ENCODE assay signal across 25 cellular contexts in the genomic region with DNA sequence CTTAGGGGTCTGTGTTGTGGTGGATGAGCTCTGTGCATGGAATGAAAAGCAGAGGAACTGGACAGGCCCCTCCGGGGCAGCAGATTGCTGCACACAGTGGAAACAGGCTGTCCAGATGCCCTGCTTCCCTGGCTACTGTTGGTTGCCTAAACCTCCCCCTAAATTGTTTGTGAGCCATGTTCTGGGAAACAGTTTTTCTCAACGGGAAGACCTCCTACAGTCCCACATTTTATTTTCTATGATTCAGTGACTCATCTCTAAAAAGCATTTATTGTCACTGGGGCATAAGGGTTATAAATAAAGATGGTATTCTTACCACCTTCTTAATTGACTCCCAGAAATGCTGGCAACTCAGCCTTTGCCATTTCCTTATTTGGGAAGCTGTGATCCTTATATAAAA. TPM values are rescaled to one million over a fixed set of nuclear protein-coding genes. Genes with fewer than 3 reads are reported as not detected.
DNase-seq lines count a peak whose midpoint lies in the region; TF ChIP-seq lines count a peak whose summit lies in the region.
"Had no signal": no experiment of that assay in that cellular context is flagged by ENCODE, and none has a peak within 500 bp of the region (broad histone marks: within the 10 kb centered on the region; RNA-seq: fewer than 3 reads in every experiment).

No MANE protein-coding gene starts in this region.

- no peak for DNase-seq in activated CD4-positive, alpha-beta memory T cell treated with anti-CD3 and anti-CD28 coated beads, Interleukin-2, amount 10 ng/mL, durations not matched to agents 7 days and 5 days
- DNase-seq in activated CD4-positive, alpha-beta memory T cell treated with anti-CD3 and anti-CD28 coated beads for 36 hours: no peak
- no peak for DNase-seq in chondrocyte (ENCODE audit: low spot score)
- DNase-seq in stomach: no peak
- DNase-seq in GM19238 (ENCODE audit: insufficient read length, low spot score): no peak
- no peak for DNase-seq in activated T-cell treated with anti-CD3 and anti-CD28 coated beads for 4 hours
- DNase-seq in foreskin fibroblast: no peak
- DNase-seq: 8988T; activated CD4-positive, alpha-beta T cell treated with anti-CD3 and anti-CD28 coated beads for 4 hours; BE2C; DMS53; effector memory CD8-positive, alpha-beta T cell; GF-D8; GM23248; kidney; NCI-H1092 treated with DMSO at 0.1 percent for 48 hours; NCI-H2081 treated with DMSO at 0.1 percent for 48 hours; NCI-H82; SIG-M5; T-helper 1 cell had no signal

- H3K27me3 Mint-ChIP-seq in activated CD4-positive, alpha-beta memory T cell treated with anti-CD3 and anti-CD28 coated beads, Interleukin-2, amount 10 ng/mL, durations not matched to agents 7 days and 5 days: no peaks in the 10 kb centered on the region
- no peaks in the 10 kb centered on the region for H3K27me3 Mint-ChIP-seq in activated CD4-positive, alpha-beta memory T cell treated with anti-CD3 and anti-CD28 coated beads for 36 hours
- H3K27me3 Mint-ChIP-seq in chondrocyte (ENCODE audit: low read depth): no peaks in the 10 kb centered on the region
- H3K27me3 Mint-ChIP-seq: effector memory CD8-positive, alpha-beta T cell; IgD-negative memory B cell had no signal

- peaks cover 52% of the 10 kb centered on the region for H3K4me1 Mint-ChIP-seq in activated CD4-positive, alpha-beta memory T cell treated with anti-CD3 and anti-CD28 coated beads, Interleukin-2, amount 10 ng/mL, durations not matched to agents 7 days and 5 days
- H3K4me1 Mint-ChIP-seq in activated CD4-positive, alpha-beta memory T cell treated with anti-CD3 and anti-CD28 coated beads for 36 hours (ENCODE audit: low read depth): peaks cover 18% of the 10 kb centered on the region
- peaks cover 17% of the 10 kb centered on the region for H3K4me1 Mint-ChIP-seq in chondrocyte (ENCODE audit: low read depth)
- H3K4me1 Mint-ChIP-seq: neural progenitor cell had no signal

- H3K4me3 Mint-ChIP-seq in activated CD4-positive, alpha-beta memory T cell treated with anti-CD3 and anti-CD28 coated beads, Interleukin-2, amount 10 ng/mL, durations not matched to agents 7 days and 5 days: no peak overlapping the region
- no peak overlapping the region for H3K4me3 Mint-ChIP-seq in activated CD4-positive, alpha-beta memory T cell treated with anti-CD3 and anti-CD28 coated beads for 36 hours
- no peak overlapping the region for H3K4me3 Mint-ChIP-seq in chondrocyte (ENCODE audit: unreplicated experiment)
- H3K4me3 Mint-ChIP-seq: IgD-negative memory B cell, neural progenitor cell had no signal

- POLR2A ChIA-PET in activated CD4-positive, alpha-beta memory T cell treated with anti-CD3 and anti-CD28 coated beads, Interleukin-2, amount 10 ng/mL, durations not matched to agents 7 days and 5 days (lab: Charles Lee): interaction anchor here (1.2 to 7.4 kb wide), 6 partner anchors 8 to 147 kb away, joined by 3 to 83 read pairs (median 72); partner anchors contain the start of genes IMP3, PTPN9, SIN3A and SNUPN
- POLR2A ChIA-PET in activated CD4-positive, alpha-beta memory T cell treated with anti-CD3 and anti-CD28 coated beads for 36 hours (lab: Charles Lee): no interaction called here

- no peak overlapping the region for H3K4me3 ChIP-seq in mesodermal cell (ENCODE audit: extremely low read depth, insufficient read depth, low read length, poor library complexity, severe bottlenecking)
- no peak overlapping the region for H3K4me3 ChIP-seq in stomach
- no peak overlapping the region for H3K4me3 ChIP-seq in foreskin fibroblast (ENCODE audit: low read depth in 1 of 2, low read length in 2 of 2)
- H3K4me3 ChIP-seq: esophagus muscularis mucosa, GM23248, lung, neural progenitor cell had no signal

- WGBS in mesodermal cell (ENCODE audit: insufficient coverage in 2 of 2), 2 experiments: 88 to 91% methylated on average over 1 of the region's 2 CpGs
- WGBS in stomach, 5 donors: 54 to 68% (median 56%) methylated on average over 2 of the region's 2 CpGs

- H3K27ac ChIP-seq in mesodermal cell (ENCODE audit: low read depth, low read length, severe bottlenecking) (peak overlapping the region; percentile 10), stomach (peak overlapping the region; percentile 14 to 75 (median 45))
- H3K27ac ChIP-seq: GM23248, neural progenitor cell had no signal

- no peaks in the 10 kb centered on the region for H3K9me3 Mint-ChIP-seq in activated CD4-positive, alpha-beta memory T cell treated with anti-CD3 and anti-CD28 coated beads, Interleukin-2, amount 10 ng/mL, durations not matched to agents 7 days and 5 days
- H3K9me3 Mint-ChIP-seq in activated CD4-positive, alpha-beta memory T cell treated with anti-CD3 and anti-CD28 coated beads for 36 hours: no peaks in the 10 kb centered on the region
- H3K9me3 Mint-ChIP-seq in chondrocyte (ENCODE audit: low read depth): no peaks in the 10 kb centered on the region
- H3K9me3 Mint-ChIP-seq: effector memory CD8-positive, alpha-beta T cell; IgD-negative memory B cell; neural progenitor cell had no signal

- H3K27ac Mint-ChIP-seq in activated CD4-positive, alpha-beta memory T cell treated with anti-CD3 and anti-CD28 coated beads, Interleukin-2, amount 10 ng/mL, durations not matched to agents 7 days and 5 days: peak overlapping the region; percentile 96
- H3K27ac Mint-ChIP-seq in activated CD4-positive, alpha-beta memory T cell treated with anti-CD3 and anti-CD28 coated beads for 36 hours: no peak overlapping the region
- H3K27ac Mint-ChIP-seq in chondrocyte (ENCODE audit: unreplicated experiment): peak overlapping the region; percentile 59
- H3K27ac Mint-ChIP-seq: neural progenitor cell had no signal

- CTCF ChIA-PET in activated CD4-positive, alpha-beta memory T cell treated with anti-CD3 and anti-CD28 coated beads, Interleukin-2, amount 10 ng/mL, durations not matched to agents 7 days and 5 days (lab: Charles Lee): interaction anchor here (1.3 to 4.6 kb wide), 3 partner anchors 8 to 232 kb away, joined by 3 to 27 read pairs (median 27); partner anchors contain the start of gene IMP3
- CTCF ChIA-PET in activated CD4-positive, alpha-beta memory T cell treated with anti-CD3 and anti-CD28 coated beads for 36 hours (lab: Charles Lee): interaction anchor here (2.5 to 2.9 kb wide), 2 partner anchors 41 to 231 kb away, joined by 13 to 19 read pairs; partner anchors contain the start of genes IMP3 and MAN2C1

- no peak for TF ChIP-seq POLR2A in stomach (IDR thresholded peaks at IDR 0.05)

- H3K4me1 ChIP-seq in mesodermal cell (ENCODE audit: control insufficient read depth, insufficient read depth, low read length, poor library complexity, severe bottlenecking) (no peaks in the 10 kb centered on the region), stomach (peaks cover 24 to 45% (median 31%) of the 10 kb centered on the region in 4 donors)
- H3K4me1 ChIP-seq: BE2C, neural progenitor cell had no signal

- TF ChIP-seq EP300 in stomach (IDR thresholded peaks at IDR 0.05): no peak

- H3K36me3 Mint-ChIP-seq in activated CD4-positive, alpha-beta memory T cell treated with anti-CD3 and anti-CD28 coated beads, Interleukin-2, amount 10 ng/mL, durations not matched to agents 7 days and 5 days (ENCODE audit: low read depth): peaks cover 68% of the 10 kb centered on the region
- H3K36me3 Mint-ChIP-seq in activated CD4-positive, alpha-beta memory T cell treated with anti-CD3 and anti-CD28 coated beads for 36 hours: peaks cover 43% of the 10 kb centered on the region
- peaks cover 34% of the 10 kb centered on the region for H3K36me3 Mint-ChIP-seq in chondrocyte (ENCODE audit: low read depth)

- H3K36me3 ChIP-seq in mesodermal cell (ENCODE audit: control insufficient read depth, insufficient read depth, low read length) (peaks cover 52% of the 10 kb centered on the region), stomach (peaks cover 18 to 97% (median 79%) of the 10 kb centered on the region in 4 donors)
- H3K36me3 ChIP-seq: neural progenitor cell had no signal

- intact Hi-C loops in activated CD4-positive, alpha-beta memory T cell treated with anti-CD3 and anti-CD28 coated beads for 36 hours (cut with micrococcal nuclease): loop anchor here (5.0 kb wide), 1 partner anchor 43 kb away; the partner anchor contains the start of gene IMP3
- intact Hi-C loops in stomach (cut with DNase I; ENCODE audit: low total_unique reads): no loop called here

- H3K9me3 ChIP-seq in mesodermal cell (ENCODE audit: control insufficient read depth, low read length) (no peaks in the 10 kb centered on the region), stomach (no peaks in the 10 kb centered on the region)
- H3K9me3 ChIP-seq: BE2C, esophagus muscularis mucosa had no signal

- TF ChIP-seq CTCF in chondrocyte (IDR thresholded peaks at IDR 0.05) (no peak), stomach (IDR thresholded peaks at IDR 0.05) (no peak), foreskin fibroblast (IDR thresholded peaks at IDR 0.05; ENCODE audit: low read depth, low read length) (no peak)

- H3K27me3 ChIP-seq in stomach: no peaks in the 10 kb centered on the region
- H3K27me3 ChIP-seq: BE2C, esophagus muscularis mucosa, neural progenitor cell had no signal

RNA-seq across cellular contexts. Expression of gene PTPN9, which starts 20.3 kb away (rescaled TPM):
- 10 to 100 TPM; 41.4 to 41.6 TPM for total RNA-seq in activated CD4-positive, alpha-beta memory T cell treated with anti-CD3 and anti-CD28 coated beads, Interleukin-2, amount 10 ng/mL, durations not matched to agents 7 days and 5 days
- 10 to 100 TPM; 19.2 to 20.9 TPM for total RNA-seq in activated CD4-positive, alpha-beta memory T cell treated with anti-CD3 and anti-CD28 coated beads for 36 hours
- total RNA-seq in chondrocyte (33.2 to 36.8 TPM (median 33.6 TPM) in 3 replicates), stomach (10 to 100 TPM in 4 of 5 donors, 1 to 10 TPM in 1; 8.7 to 22.9 (median 16.5) TPM)
- 33.5 TPM for polyA plus RNA-seq in mesodermal cell (2013, experiment 1 of 2)
- 30.8 TPM for polyA plus RNA-seq in mesodermal cell (2013, experiment 2 of 2)
- polyA plus RNA-seq in stomach: 10 to 100 TPM in 2 of 3 donors, 1 to 10 TPM in 1; 7.7 to 20.3 (median 12.5) TPM

RNA-seq across cellular contexts. Expression of gene SNUPN, which starts 26.1 kb away (rescaled TPM):
- 10 to 100 TPM; 29.6 to 30.9 TPM for total RNA-seq in activated CD4-positive, alpha-beta memory T cell treated with anti-CD3 and anti-CD28 coated beads, Interleukin-2, amount 10 ng/mL, durations not matched to agents 7 days and 5 days
- 10 to 100 TPM; 33.4 to 34.2 TPM for total RNA-seq in activated CD4-positive, alpha-beta memory T cell treated with anti-CD3 and anti-CD28 coated beads for 36 hours
- total RNA-seq in chondrocyte: 18.6 to 22.7 TPM (median 21.7 TPM) in 3 replicates
- 16.4 TPM for polyA plus RNA-seq in mesodermal cell (2013, experiment 1 of 2)
- 16.7 TPM for polyA plus RNA-seq in mesodermal cell (2013, experiment 2 of 2)
- total RNA-seq in stomach: 10 to 100 TPM in 4 of 5 donors, 1 to 10 TPM in 1; 4.7 to 19.6 (median 15.1) TPM
- 10 to 100 TPM; 16.2 to 29.2 (median 24.3) TPM for polyA plus RNA-seq in stomach

RNA-seq across cellular contexts. Expression of gene IMP3, which starts 40.6 kb away (rescaled TPM):
- 10 to 100 TPM; 72.3 to 75.5 TPM for total RNA-seq in activated CD4-positive, alpha-beta memory T cell treated with anti-CD3 and anti-CD28 coated beads, Interleukin-2, amount 10 ng/mL, durations not matched to agents 7 days and 5 days
- total RNA-seq in activated CD4-positive, alpha-beta memory T cell treated with anti-CD3 and anti-CD28 coated beads for 36 hours: 10 to 100 TPM; 71.7 to 72.4 TPM
- total RNA-seq in chondrocyte (28.7 to 30.0 TPM (median 29.0 TPM) in 3 replicates), stomach (100 to 1,000 TPM in 2 of 5 donors, 10 to 100 TPM in 2, 1 to 10 TPM in 1; 3.5 to 137 (median 39.8) TPM)
- polyA plus RNA-seq in mesodermal cell (2013, experiment 1 of 2): 26.5 TPM
- 24.9 TPM for polyA plus RNA-seq in mesodermal cell (2013, experiment 2 of 2)
- 10 to 100 TPM; 67.4 to 98.7 (median 80.7) TPM for polyA plus RNA-seq in stomach

RNA-seq across cellular contexts. Expression of gene SNX33, which starts 48.3 kb away (rescaled TPM):
- total RNA-seq in activated CD4-positive, alpha-beta memory T cell treated with anti-CD3 and anti-CD28 coated beads, Interleukin-2, amount 10 ng/mL, durations not matched to agents 7 days and 5 days: 1 to 10 TPM; 1.8 to 1.9 TPM
- 1 to 10 TPM; 3.0 to 3.2 TPM for total RNA-seq in activated CD4-positive, alpha-beta memory T cell treated with anti-CD3 and anti-CD28 coated beads for 36 hours
- total RNA-seq in chondrocyte (21.6 to 31.2 TPM (median 30.2 TPM) in 3 replicates), stomach (10 to 100 TPM; 12.5 to 36.8 (median 23.9) TPM)
- 18.2 TPM for polyA plus RNA-seq in mesodermal cell (2013, experiment 1 of 2)
- polyA plus RNA-seq in mesodermal cell (2013, experiment 2 of 2): 15.0 TPM
- polyA plus RNA-seq in stomach: 10 to 100 TPM; 11.0 to 15.6 (median 11.6) TPM
